19 cellular contexts compared by ENCODE assay signal in the genomic region with DNA sequence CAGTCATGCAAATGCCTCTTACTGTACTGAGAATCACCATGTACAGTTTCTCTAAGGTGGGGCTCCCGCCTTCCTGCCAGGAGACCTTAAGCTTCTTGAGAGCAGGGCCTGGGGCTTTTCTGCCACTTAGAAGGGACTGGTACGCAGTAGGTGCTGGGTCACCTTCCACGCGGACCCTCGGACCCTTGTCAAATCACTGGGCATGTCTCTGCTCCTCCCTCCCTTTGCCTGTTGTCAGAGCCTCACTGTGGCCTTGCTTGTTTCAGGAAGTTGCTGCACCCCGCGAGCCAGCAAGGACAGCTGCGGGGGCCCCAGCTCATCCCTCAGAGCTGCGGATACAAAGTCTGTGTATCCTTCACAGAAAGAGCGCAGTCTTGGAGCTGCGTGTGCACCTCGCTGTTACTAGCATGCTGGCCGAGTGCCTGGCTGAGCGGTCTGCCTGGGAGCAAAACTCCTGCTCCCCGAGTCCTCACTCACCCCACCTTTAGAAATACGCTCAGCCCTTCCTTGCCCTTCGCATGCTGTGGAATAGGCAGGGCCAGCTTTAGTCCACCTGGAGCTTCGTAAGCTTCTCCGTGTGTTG. TPM values are rescaled to one million over a fixed set of nuclear protein-coding genes. Genes with fewer than 3 reads are reported as not detected.
DNase-seq lines count a peak whose midpoint lies in the region; ATAC-seq and TF ChIP-seq lines count a peak whose summit lies in the region.
"Had no signal": no experiment of that assay in that cellular context is flagged by ENCODE, and none has a peak within 500 bp of the region (broad histone marks: within the 10 kb centered on the region; RNA-seq: fewer than 3 reads in every experiment).

No MANE protein-coding gene starts in this region.

- H3K27ac ChIP-seq in left ventricle myocardium inferior (replicated peaks) (no peak overlapping the region), upper lobe of right lung (no peak overlapping the region), breast epithelium (no peak overlapping the region)
- H3K27ac ChIP-seq: Peyer's patch had no signal

- intact Hi-C loops in left ventricle myocardium inferior (cut with micrococcal nuclease) = no loop called here
- intact Hi-C loops in left ventricle myocardium superior (cut with micrococcal nuclease) = no loop called here
- intact Hi-C loops in dendritic cell treated with granulocyte-macrophage colony-stimulating factor and Interleukin-4, amounts not matched to agents 40 ng/mL and 50 ng/mL, for 4 days (cut with micrococcal nuclease) = no loop called here
- intact Hi-C loops in upper lobe of right lung (cut with DNase I) = no loop called here
- intact Hi-C loops in breast epithelium (cut with DNase I; ENCODE audit: low total_unique reads) = no loop called here

- H3K36me3 ChIP-seq in left ventricle myocardium inferior (no peaks in the 10 kb centered on the region), upper lobe of right lung (no peaks in the 10 kb centered on the region), breast epithelium (no peaks in the 10 kb centered on the region)
- H3K36me3 ChIP-seq: Peyer's patch had no signal

- H3K9me3 ChIP-seq in left ventricle myocardium inferior (replicated peaks) (peaks cover 17% of the 10 kb centered on the region), upper lobe of right lung (no peaks in the 10 kb centered on the region), breast epithelium (peaks cover 8 to 21% of the 10 kb centered on the region in 2 donors)

- no peak overlapping the region for H3K4me3 ChIP-seq in left ventricle myocardium inferior
- no peak overlapping the region for H3K4me3 ChIP-seq in upper lobe of right lung
- no peak overlapping the region for H3K4me3 ChIP-seq in breast epithelium
- H3K4me3 ChIP-seq: Peyer's patch had no signal

- H3K4me1 Mint-ChIP-seq in dendritic cell treated with granulocyte-macrophage colony-stimulating factor and Interleukin-4, amounts not matched to agents 40 ng/mL and 50 ng/mL, for 4 days (ENCODE audit: low read depth) = peaks cover 58% of the 10 kb centered on the region
- H3K4me1 Mint-ChIP-seq in nephron = peaks cover 35% of the 10 kb centered on the region
- H3K4me1 Mint-ChIP-seq in effector memory CD8-positive, alpha-beta T cell (ENCODE audit: low read depth in 2 of 2) = peaks cover 15 to 18% of the 10 kb centered on the region in 2 donors
- H3K4me1 Mint-ChIP-seq: H9 had no signal

- H3K27me3 Mint-ChIP-seq in dendritic cell treated with granulocyte-macrophage colony-stimulating factor and Interleukin-4, amounts not matched to agents 40 ng/mL and 50 ng/mL, for 4 days = peaks cover 16% of the 10 kb centered on the region
- peaks cover 7% of the 10 kb centered on the region for H3K27me3 Mint-ChIP-seq in nephron (ENCODE audit: low read depth)
- H3K27me3 Mint-ChIP-seq in effector memory CD8-positive, alpha-beta T cell = peaks cover 0 to 5% of the 10 kb centered on the region in 2 donors
- H3K27me3 Mint-ChIP-seq: CD4-positive, alpha-beta T cell had no signal

- no peak overlapping the region for H3K4me3 Mint-ChIP-seq in dendritic cell treated with granulocyte-macrophage colony-stimulating factor and Interleukin-4, amounts not matched to agents 40 ng/mL and 50 ng/mL, for 4 days
- H3K4me3 Mint-ChIP-seq in nephron = no peak overlapping the region
- H3K4me3 Mint-ChIP-seq in effector memory CD8-positive, alpha-beta T cell = no peak overlapping the region
- H3K4me3 Mint-ChIP-seq: CD4-positive, alpha-beta T cell; H9 had no signal

- peaks cover 9% of the 10 kb centered on the region for H3K4me1 ChIP-seq in left ventricle myocardium inferior
- no peaks in the 10 kb centered on the region for H3K4me1 ChIP-seq in upper lobe of right lung
- H3K4me1 ChIP-seq in breast epithelium = no peaks in the 10 kb centered on the region
- H3K4me1 ChIP-seq: Caco-2 had no signal

- no peak for ATAC-seq in left ventricle myocardium superior
- ATAC-seq in upper lobe of right lung = peak; percentile 1
- ATAC-seq in effector memory CD8-positive, alpha-beta T cell (replicated peaks) = no peak

- H3K27me3 ChIP-seq in left ventricle myocardium inferior (ENCODE audit: low read depth) = peaks cover 21% of the 10 kb centered on the region
- no peaks in the 10 kb centered on the region for H3K27me3 ChIP-seq in upper lobe of right lung
- H3K27me3 ChIP-seq in breast epithelium = peaks cover 0 to 4% of the 10 kb centered on the region in 2 donors
- H3K27me3 ChIP-seq: Peyer's patch had no signal

- peaks cover 21% of the 10 kb centered on the region for H3K36me3 Mint-ChIP-seq in dendritic cell treated with granulocyte-macrophage colony-stimulating factor and Interleukin-4, amounts not matched to agents 40 ng/mL and 50 ng/mL, for 4 days (ENCODE audit: low read depth)
- H3K36me3 Mint-ChIP-seq in nephron (ENCODE audit: low read depth) = no peaks in the 10 kb centered on the region
- peaks cover 7% of the 10 kb centered on the region for H3K36me3 Mint-ChIP-seq in effector memory CD8-positive, alpha-beta T cell (ENCODE audit: insufficient read depth)

- peaks cover 22% of the 10 kb centered on the region for H3K9me3 Mint-ChIP-seq in dendritic cell treated with granulocyte-macrophage colony-stimulating factor and Interleukin-4, amounts not matched to agents 40 ng/mL and 50 ng/mL, for 4 days
- peaks cover 53% of the 10 kb centered on the region for H3K9me3 Mint-ChIP-seq in nephron
- H3K9me3 Mint-ChIP-seq in effector memory CD8-positive, alpha-beta T cell = no peaks in the 10 kb centered on the region

- TF ChIP-seq POLR2A in breast epithelium (IDR thresholded peaks at IDR 0.05) = no peak

- H3K27ac Mint-ChIP-seq in dendritic cell treated with granulocyte-macrophage colony-stimulating factor and Interleukin-4, amounts not matched to agents 40 ng/mL and 50 ng/mL, for 4 days = peak overlapping the region; percentile 43
- peak overlapping the region in 2 of 3 experiments; percentile 2 to 56 for H3K27ac Mint-ChIP-seq in nephron
- peak overlapping the region in 1 of 2 donors; percentile 42 for H3K27ac Mint-ChIP-seq in effector memory CD8-positive, alpha-beta T cell
- H3K27ac Mint-ChIP-seq: CD4-positive, alpha-beta T cell; H9 had no signal

- no peak for TF ChIP-seq CTCF in left ventricle myocardium inferior (IDR thresholded peaks at IDR 0.05; ENCODE audit: borderline replicate concordance)
- no peak for TF ChIP-seq CTCF in nephron (IDR thresholded peaks at IDR 0.05; ENCODE audit: unreplicated experiment in 3 of 3)
- TF ChIP-seq CTCF in upper lobe of right lung (IDR thresholded peaks at IDR 0.05) = no peak
- TF ChIP-seq CTCF in breast epithelium (IDR thresholded peaks at IDR 0.05) = no peak

- DNase-seq in left ventricle myocardium inferior = peak; percentile 16
- no peak for DNase-seq in left ventricle myocardium superior
- DNase-seq in upper lobe of right lung = no peak
- no peak for DNase-seq in breast epithelium (ENCODE audit: low spot score in 2 of 2)
- no peak for DNase-seq in activated CD4-positive, alpha-beta T cell treated with anti-CD3 and anti-CD28 coated beads, Interleukin-2, amount 50 U/mL, for 1 hour
- DNase-seq in effector memory CD8-positive, alpha-beta T cell = no peak
- DNase-seq: Caco-2; CD4-positive, alpha-beta T cell; H9; Karpas-422; NCI-H1417 treated with DMSO at 0.1 percent for 48 hours; NCI-H187 treated with DMSO at 0.1 percent for 48 hours; NCI-H345; NCI-H524 treated with DMSO at 0.1 percent for 48 hours had no signal

RNA-seq across cellular contexts. Expression of gene IRF4, which starts 30.7 kb away (rescaled TPM):
- total RNA-seq in left ventricle myocardium inferior = 0.22 TPM
- total RNA-seq in left ventricle myocardium superior = 0.32 TPM
- 3.7 TPM for total RNA-seq in upper lobe of right lung
- total RNA-seq in breast epithelium = 10 to 100 TPM in 2 of 3 donors, 1 to 10 TPM in 1; 9.1 to 25.2 (median 13.0) TPM
- total RNA-seq: A172, Caco-2, MCF 10A had no signal
